In genomic region chr5:141874262-141874964, GRCh38 we compare ENCODE assay signal across 1 cellular context.
TF ChIP-seq lines count a peak whose summit lies in the region.

No MANE protein-coding gene starts in this region.

TF ChIP-seq in HepG2, 621 proteins besides CTCF, POLR2A, EP300 and RAD21 (continued from another document and continues in another):
- TF ChIP-seq, protein P1, sequence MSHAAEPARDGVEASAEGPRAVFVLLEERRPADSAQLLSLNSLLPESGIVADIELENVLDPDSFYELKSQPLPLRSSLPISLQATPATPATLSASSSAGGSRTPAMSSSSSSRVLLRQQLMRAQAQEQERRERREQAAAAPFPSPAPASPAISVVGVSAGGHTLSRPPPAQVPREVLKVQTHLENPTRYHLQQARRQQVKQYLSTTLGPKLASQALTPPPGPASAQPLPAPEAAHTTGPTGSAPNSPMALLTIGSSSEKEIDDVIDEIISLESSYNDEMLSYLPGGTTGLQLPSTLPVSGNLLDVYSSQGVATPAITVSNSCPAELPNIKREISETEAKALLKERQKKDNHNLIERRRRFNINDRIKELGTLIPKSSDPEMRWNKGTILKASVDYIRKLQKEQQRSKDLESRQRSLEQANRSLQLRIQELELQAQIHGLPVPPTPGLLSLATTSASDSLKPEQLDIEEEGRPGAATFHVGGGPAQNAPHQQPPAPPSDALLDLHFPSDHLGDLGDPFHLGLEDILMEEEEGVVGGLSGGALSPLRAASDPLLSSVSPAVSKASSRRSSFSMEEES (CRISPR knock-in tag; IDR thresholded peaks at IDR 0.05): no peak
- TF ChIP-seq ZFY (CRISPR knock-in tag; IDR thresholded peaks at IDR 0.05) (no peak), POLR2AphosphoS2 (IDR thresholded peaks at IDR 0.05; ENCODE audit: low read depth, low read length) (no peak), MBD4 (IDR thresholded peaks at IDR 0.05; ENCODE audit: borderline replicate concordance, low read length) (no peak), SAFB2 (CRISPR knock-in tag; IDR thresholded peaks at IDR 0.05; ENCODE audit: borderline replicate concordance, low read depth) (peak; percentile 47; the same call in 1 of the 2 replicates), KLF11 (CRISPR knock-in tag; IDR thresholded peaks at IDR 0.05) (no peak), ZNF83 (CRISPR knock-in tag; IDR thresholded peaks at IDR 0.05; ENCODE audit: borderline replicate concordance) (no peak), GATA4 (IDR thresholded peaks at IDR 0.05; ENCODE audit: borderline replicate concordance, low read depth) (no peak), HIVEP1 (CRISPR knock-in tag; IDR thresholded peaks at IDR 0.05) (no peak), ZC3H13 (CRISPR knock-in tag; IDR thresholded peaks at IDR 0.05) (no peak), EZH2 (conservative IDR thresholded peaks at IDR 0.05; ENCODE audit: low read depth, low read length) (no peak), ZNF691 (CRISPR knock-in tag; IDR thresholded peaks at IDR 0.05; ENCODE audit: borderline replicate concordance, low read depth) (0 out of 2 replicates have a peak, but pooled peaks have one; percentile 29), NCOR1 (IDR thresholded peaks at IDR 0.05; ENCODE audit: borderline replicate concordance, low read length) (no peak; the same call in 1 of the 2 replicates), IKZF4 (CRISPR knock-in tag; IDR thresholded peaks at IDR 0.05; ENCODE audit: borderline replicate concordance, low read depth, not compliant biosample characterization) (no peak), HMGA1 (CRISPR knock-in tag; conservative IDR thresholded peaks at IDR 0.05) (no peak), ZNF17 (CRISPR knock-in tag; IDR thresholded peaks at IDR 0.05) (no peak), REXO4 (CRISPR knock-in tag; IDR thresholded peaks at IDR 0.05; ENCODE audit: borderline replicate concordance) (no peak), STAG1 (CRISPR knock-in tag; IDR thresholded peaks at IDR 0.05) (no peak), NCOA2 (CRISPR knock-in tag; IDR thresholded peaks at IDR 0.05) (no peak), ZSCAN9 (CRISPR knock-in tag; IDR thresholded peaks at IDR 0.05; ENCODE audit: borderline replicate concordance) (no peak), ZNF10 (CRISPR knock-in tag; IDR thresholded peaks at IDR 0.05; ENCODE audit: borderline replicate concordance, low read depth) (no peak), AKAP8 (CRISPR knock-in tag; IDR thresholded peaks at IDR 0.05) (no peak), CCAR2 (optimal IDR thresholded peaks at IDR 0.05; ENCODE audit: low read depth, low read length) (no peak), ZNF777 (CRISPR knock-in tag; IDR thresholded peaks at IDR 0.05) (no peak), ZNF766 (CRISPR knock-in tag; IDR thresholded peaks at IDR 0.05; ENCODE audit: borderline replicate concordance) (no peak), ZFP62 (CRISPR knock-in tag; IDR thresholded peaks at IDR 0.05) (no peak), ELF4 (CRISPR knock-in tag; IDR thresholded peaks at IDR 0.05; ENCODE audit: borderline replicate concordance) (no peak), ZNF775 (CRISPR knock-in tag; IDR thresholded peaks at IDR 0.05; ENCODE audit: borderline replicate concordance) (no peak), NR2F6 (IDR thresholded peaks at IDR 0.05) (peak; percentile 70), NR2F6 (CRISPR knock-in tag; IDR thresholded peaks at IDR 0.05) (peak; percentile 73), RARG (CRISPR knock-in tag; IDR thresholded peaks at IDR 0.05; ENCODE audit: low read depth) (no peak), TCF12 (IDR thresholded peaks at IDR 0.05) (no peak), TCF12 (CRISPR knock-in tag; IDR thresholded peaks at IDR 0.05) (no peak), ZNF790 (CRISPR knock-in tag; IDR thresholded peaks at IDR 0.05; ENCODE audit: borderline replicate concordance) (no peak), MED13 (CRISPR knock-in tag; IDR thresholded peaks at IDR 0.05) (no peak), CENPX (CRISPR knock-in tag; IDR thresholded peaks at IDR 0.05) (no peak), SMAD1 (CRISPR knock-in tag; IDR thresholded peaks at IDR 0.05; ENCODE audit: borderline replicate concordance, low read depth) (no peak), ZSCAN22 (CRISPR knock-in tag; IDR thresholded peaks at IDR 0.05) (no peak), KAT8 (CRISPR knock-in tag; IDR thresholded peaks at IDR 0.05) (no peak)
- TF ChIP-seq, protein P2, sequence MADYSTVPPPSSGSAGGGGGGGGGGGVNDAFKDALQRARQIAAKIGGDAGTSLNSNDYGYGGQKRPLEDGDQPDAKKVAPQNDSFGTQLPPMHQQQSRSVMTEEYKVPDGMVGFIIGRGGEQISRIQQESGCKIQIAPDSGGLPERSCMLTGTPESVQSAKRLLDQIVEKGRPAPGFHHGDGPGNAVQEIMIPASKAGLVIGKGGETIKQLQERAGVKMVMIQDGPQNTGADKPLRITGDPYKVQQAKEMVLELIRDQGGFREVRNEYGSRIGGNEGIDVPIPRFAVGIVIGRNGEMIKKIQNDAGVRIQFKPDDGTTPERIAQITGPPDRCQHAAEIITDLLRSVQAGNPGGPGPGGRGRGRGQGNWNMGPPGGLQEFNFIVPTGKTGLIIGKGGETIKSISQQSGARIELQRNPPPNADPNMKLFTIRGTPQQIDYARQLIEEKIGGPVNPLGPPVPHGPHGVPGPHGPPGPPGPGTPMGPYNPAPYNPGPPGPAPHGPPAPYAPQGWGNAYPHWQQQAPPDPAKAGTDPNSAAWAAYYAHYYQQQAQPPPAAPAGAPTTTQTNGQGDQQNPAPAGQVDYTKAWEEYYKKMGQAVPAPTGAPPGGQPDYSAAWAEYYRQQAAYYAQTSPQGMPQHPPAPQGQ (CRISPR knock-in tag; IDR thresholded peaks at IDR 0.05; ENCODE audit: borderline replicate concordance): no peak
- TF ChIP-seq, protein P3, sequence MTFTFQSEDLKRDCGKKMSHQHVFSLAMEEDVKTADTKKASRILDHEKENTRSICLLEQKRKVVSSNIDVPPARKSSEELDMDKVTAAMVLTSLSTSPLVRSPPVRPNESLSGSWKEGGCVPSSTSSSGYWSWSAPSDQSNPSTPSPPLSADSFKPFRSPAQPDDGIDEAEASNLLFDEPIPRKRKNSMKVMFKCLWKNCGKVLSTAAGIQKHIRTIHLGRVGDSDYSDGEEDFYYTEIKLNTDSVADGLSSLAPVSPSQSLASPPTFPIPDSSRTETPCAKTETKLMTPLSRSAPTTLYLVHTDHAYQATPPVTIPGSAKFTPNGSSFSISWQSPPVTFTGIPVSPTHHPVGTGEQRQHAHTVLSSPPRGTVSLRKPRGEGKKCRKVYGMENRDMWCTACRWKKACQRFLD (CRISPR knock-in tag; IDR thresholded peaks at IDR 0.05; ENCODE audit: borderline replicate concordance): no peak
- TF ChIP-seq, protein P4, sequence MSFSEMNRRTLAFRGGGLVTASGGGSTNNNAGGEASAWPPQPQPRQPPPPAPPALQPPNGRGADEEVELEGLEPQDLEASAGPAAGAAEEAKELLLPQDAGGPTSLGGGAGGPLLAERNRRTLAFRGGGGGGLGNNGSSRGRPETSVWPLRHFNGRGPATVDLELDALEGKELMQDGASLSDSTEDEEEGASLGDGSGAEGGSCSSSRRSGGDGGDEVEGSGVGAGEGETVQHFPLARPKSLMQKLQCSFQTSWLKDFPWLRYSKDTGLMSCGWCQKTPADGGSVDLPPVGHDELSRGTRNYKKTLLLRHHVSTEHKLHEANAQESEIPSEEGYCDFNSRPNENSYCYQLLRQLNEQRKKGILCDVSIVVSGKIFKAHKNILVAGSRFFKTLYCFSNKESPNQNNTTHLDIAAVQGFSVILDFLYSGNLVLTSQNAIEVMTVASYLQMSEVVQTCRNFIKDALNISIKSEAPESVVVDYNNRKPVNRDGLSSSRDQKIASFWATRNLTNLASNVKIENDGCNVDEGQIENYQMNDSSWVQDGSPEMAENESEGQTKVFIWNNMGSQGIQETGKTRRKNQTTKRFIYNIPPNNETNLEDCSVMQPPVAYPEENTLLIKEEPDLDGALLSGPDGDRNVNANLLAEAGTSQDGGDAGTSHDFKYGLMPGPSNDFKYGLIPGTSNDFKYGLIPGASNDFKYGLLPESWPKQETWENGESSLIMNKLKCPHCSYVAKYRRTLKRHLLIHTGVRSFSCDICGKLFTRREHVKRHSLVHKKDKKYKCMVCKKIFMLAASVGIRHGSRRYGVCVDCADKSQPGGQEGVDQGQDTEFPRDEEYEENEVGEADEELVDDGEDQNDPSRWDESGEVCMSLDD (CRISPR knock-in tag; IDR thresholded peaks at IDR 0.05; ENCODE audit: borderline replicate concordance): no peak
- TF ChIP-seq, protein P5, sequence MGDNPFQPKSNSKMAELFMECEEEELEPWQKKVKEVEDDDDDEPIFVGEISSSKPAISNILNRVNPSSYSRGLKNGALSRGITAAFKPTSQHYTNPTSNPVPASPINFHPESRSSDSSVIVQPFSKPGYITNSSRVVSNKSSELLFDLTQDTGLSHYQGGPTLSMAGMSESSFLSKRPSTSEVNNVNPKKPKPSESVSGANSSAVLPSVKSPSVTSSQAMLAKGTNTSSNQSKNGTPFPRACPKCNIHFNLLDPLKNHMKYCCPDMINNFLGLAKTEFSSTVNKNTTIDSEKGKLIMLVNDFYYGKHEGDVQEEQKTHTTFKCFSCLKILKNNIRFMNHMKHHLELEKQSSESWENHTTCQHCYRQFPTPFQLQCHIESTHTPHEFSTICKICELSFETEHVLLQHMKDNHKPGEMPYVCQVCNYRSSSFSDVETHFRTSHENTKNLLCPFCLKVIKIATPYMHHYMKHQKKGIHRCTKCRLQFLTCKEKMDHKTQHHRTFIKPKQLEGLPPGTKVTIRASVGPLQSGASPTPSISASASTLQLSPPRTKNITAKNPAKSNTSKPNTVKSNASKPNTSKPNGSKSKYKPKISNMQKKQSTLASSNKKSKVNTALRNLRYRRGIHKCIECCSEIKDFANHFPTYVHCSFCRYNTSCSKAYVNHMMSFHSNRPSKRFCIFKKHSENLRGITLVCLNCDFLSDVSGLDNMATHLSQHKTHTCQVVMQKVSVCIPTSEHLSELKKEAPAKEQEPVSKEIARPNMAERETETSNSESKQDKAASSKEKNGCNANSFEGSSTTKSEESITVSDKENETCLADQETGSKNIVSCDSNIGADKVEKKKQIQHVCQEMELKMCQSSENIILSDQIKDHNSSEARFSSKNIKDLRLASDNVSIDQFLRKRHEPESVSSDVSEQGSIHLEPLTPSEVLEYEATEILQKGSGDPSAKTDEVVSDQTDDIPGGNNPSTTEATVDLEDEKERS (CRISPR knock-in tag; IDR thresholded peaks at IDR 0.05): no peak
- TF ChIP-seq, protein P6, sequence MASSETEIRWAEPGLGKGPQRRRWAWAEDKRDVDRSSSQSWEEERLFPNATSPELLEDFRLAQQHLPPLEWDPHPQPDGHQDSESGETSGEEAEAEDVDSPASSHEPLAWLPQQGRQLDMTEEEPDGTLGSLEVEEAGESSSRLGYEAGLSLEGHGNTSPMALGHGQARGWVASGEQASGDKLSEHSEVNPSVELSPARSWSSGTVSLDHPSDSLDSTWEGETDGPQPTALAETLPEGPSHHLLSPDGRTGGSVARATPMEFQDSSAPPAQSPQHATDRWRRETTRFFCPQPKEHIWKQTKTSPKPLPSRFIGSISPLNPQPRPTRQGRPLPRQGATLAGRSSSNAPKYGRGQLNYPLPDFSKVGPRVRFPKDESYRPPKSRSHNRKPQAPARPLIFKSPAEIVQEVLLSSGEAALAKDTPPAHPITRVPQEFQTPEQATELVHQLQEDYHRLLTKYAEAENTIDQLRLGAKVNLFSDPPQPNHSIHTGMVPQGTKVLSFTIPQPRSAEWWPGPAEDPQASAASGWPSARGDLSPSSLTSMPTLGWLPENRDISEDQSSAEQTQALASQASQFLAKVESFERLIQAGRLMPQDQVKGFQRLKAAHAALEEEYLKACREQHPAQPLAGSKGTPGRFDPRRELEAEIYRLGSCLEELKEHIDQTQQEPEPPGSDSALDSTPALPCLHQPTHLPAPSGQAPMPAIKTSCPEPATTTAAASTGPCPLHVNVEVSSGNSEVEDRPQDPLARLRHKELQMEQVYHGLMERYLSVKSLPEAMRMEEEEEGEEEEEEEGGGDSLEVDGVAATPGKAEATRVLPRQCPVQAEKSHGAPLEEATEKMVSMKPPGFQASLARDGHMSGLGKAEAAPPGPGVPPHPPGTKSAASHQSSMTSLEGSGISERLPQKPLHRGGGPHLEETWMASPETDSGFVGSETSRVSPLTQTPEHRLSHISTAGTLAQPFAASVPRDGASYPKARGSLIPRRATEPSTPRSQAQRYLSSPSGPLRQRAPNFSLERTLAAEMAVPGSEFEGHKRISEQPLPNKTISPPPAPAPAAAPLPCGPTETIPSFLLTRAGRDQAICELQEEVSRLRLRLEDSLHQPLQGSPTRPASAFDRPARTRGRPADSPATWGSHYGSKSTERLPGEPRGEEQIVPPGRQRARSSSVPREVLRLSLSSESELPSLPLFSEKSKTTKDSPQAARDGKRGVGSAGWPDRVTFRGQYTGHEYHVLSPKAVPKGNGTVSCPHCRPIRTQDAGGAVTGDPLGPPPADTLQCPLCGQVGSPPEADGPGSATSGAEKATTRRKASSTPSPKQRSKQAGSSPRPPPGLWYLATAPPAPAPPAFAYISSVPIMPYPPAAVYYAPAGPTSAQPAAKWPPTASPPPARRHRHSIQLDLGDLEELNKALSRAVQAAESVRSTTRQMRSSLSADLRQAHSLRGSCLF (CRISPR knock-in tag; IDR thresholded peaks at IDR 0.05; ENCODE audit: borderline replicate concordance): no peak
- TF ChIP-seq, protein P7, sequence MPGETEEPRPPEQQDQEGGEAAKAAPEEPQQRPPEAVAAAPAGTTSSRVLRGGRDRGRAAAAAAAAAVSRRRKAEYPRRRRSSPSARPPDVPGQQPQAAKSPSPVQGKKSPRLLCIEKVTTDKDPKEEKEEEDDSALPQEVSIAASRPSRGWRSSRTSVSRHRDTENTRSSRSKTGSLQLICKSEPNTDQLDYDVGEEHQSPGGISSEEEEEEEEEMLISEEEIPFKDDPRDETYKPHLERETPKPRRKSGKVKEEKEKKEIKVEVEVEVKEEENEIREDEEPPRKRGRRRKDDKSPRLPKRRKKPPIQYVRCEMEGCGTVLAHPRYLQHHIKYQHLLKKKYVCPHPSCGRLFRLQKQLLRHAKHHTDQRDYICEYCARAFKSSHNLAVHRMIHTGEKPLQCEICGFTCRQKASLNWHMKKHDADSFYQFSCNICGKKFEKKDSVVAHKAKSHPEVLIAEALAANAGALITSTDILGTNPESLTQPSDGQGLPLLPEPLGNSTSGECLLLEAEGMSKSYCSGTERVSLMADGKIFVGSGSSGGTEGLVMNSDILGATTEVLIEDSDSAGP (CRISPR knock-in tag; IDR thresholded peaks at IDR 0.05; ENCODE audit: borderline replicate concordance): peak; percentile 50; the same call in 1 of the 2 replicates
- TF ChIP-seq, protein P8, sequence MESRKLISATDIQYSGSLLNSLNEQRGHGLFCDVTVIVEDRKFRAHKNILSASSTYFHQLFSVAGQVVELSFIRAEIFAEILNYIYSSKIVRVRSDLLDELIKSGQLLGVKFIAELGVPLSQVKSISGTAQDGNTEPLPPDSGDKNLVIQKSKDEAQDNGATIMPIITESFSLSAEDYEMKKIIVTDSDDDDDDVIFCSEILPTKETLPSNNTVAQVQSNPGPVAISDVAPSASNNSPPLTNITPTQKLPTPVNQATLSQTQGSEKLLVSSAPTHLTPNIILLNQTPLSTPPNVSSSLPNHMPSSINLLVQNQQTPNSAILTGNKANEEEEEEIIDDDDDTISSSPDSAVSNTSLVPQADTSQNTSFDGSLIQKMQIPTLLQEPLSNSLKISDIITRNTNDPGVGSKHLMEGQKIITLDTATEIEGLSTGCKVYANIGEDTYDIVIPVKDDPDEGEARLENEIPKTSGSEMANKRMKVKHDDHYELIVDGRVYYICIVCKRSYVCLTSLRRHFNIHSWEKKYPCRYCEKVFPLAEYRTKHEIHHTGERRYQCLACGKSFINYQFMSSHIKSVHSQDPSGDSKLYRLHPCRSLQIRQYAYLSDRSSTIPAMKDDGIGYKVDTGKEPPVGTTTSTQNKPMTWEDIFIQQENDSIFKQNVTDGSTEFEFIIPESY (CRISPR knock-in tag; IDR thresholded peaks at IDR 0.05): no peak
